ENCODE assay signal across 8 cellular contexts in the genomic region with DNA sequence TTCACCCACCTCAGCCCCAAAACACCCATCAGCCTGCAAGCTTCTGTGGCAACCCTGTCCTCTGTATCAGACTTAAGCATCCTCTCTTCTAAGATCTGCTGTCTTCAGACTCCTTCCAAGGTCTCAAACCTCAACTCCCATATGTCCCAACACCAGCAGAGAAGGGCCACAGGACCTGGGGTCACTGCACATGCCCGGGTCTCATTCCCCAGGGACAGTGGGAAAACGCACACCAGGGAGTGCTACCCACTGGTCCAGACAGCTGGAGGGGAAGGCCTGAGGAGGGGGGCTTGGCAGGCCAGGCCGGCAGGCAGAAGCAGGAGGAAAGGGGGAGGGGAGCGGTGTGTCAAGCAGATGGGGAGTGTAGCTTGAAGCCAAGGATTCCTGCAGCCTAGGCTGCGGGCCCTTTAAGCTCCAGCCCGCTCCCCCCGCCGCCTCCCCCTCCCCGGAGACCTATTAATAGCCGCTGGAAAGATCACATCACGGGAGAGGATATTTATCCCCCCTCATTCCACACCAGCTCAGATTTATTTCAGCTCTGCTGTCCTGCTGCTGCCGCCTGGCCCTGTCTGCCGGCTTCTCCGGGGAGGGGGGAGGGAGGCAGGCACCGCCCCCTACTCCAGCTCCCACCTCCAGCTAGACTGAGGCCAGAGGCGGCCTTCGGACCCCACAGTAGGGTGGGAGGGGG. TPM values are rescaled to one million over a fixed set of nuclear protein-coding genes. Genes with fewer than 3 reads are reported as not detected.
DNase-seq lines count a peak whose midpoint lies in the region; ATAC-seq and TF ChIP-seq lines count a peak whose summit lies in the region.

No MANE protein-coding gene starts in this region.

- no peak overlapping the region for H3K4me3 Mint-ChIP-seq in activated CD4-positive, alpha-beta memory T cell treated with anti-CD3 and anti-CD28 coated beads for 36 hours
- H3K4me3 Mint-ChIP-seq in activated CD4-positive, alpha-beta memory T cell treated with anti-CD3 and anti-CD28 coated beads, Interleukin-2, amount 10 ng/mL, durations not matched to agents 7 days and 5 days, result no peak overlapping the region

- intact Hi-C loops in activated CD4-positive, alpha-beta memory T cell treated with anti-CD3 and anti-CD28 coated beads for 36 hours (cut with micrococcal nuclease), result no loop called here
- intact Hi-C loops in mucosa of descending colon (cut with DNase I, micrococcal nuclease), result no loop called here

- peak overlapping the region; percentile 33 for H3K4me3 ChIP-seq in epithelial cell of esophagus (ENCODE audit: low read length)
- H3K4me3 ChIP-seq in mucosa of descending colon, result no peak overlapping the region

- CTCF ChIA-PET in activated CD4-positive, alpha-beta memory T cell treated with anti-CD3 and anti-CD28 coated beads for 36 hours (lab: Charles Lee), result interaction anchor here (1.0 to 15.0 kb wide), 5 partner anchors 14 to 219 kb away, joined by 3 to 311 read pairs (median 6); partner anchors contain the start of genes BCL9L and UPK2
- CTCF ChIA-PET in activated CD4-positive, alpha-beta memory T cell treated with anti-CD3 and anti-CD28 coated beads, Interleukin-2, amount 10 ng/mL, durations not matched to agents 7 days and 5 days (lab: Charles Lee), result interaction anchor here (0.8 to 9.8 kb wide), 5 partner anchors 17 to 219 kb away, joined by 3 to 270 read pairs (median 3); partner anchors contain the start of gene BCL9L

- TF ChIP-seq CTCF in epithelial cell of esophagus (IDR thresholded peaks at IDR 0.05; ENCODE audit: insufficient read depth, low read depth, low read length, missing control alignments) (no peak), mucosa of descending colon (IDR thresholded peaks at IDR 0.05) (no peak)

- ATAC-seq in mucosa of descending colon (no peak), GM21576 (IDR thresholded peaks at IDR 0.05; ENCODE audit: unreplicated experiment) (no peak), GM21526 (IDR thresholded peaks at IDR 0.05; ENCODE audit: low FRiP score, unreplicated experiment) (no peak)

- POLR2A ChIA-PET in activated CD4-positive, alpha-beta memory T cell treated with anti-CD3 and anti-CD28 coated beads for 36 hours (lab: Charles Lee), result interaction anchor here (0.9 to 6.4 kb wide), 4 partner anchors 15 to 119 kb away, joined by 3 to 43 read pairs (median 20); partner anchors contain the start of gene DDX6
- POLR2A ChIA-PET in activated CD4-positive, alpha-beta memory T cell treated with anti-CD3 and anti-CD28 coated beads, Interleukin-2, amount 10 ng/mL, durations not matched to agents 7 days and 5 days (lab: Charles Lee), result interaction anchor here (1.0 to 1.3 kb wide), 2 partner anchors 118 to 186 kb away, joined by 3 to 8 read pairs; partner anchors contain the start of gene DDX6

- no peaks in the 10 kb centered on the region for H3K9me3 Mint-ChIP-seq in activated CD4-positive, alpha-beta memory T cell treated with anti-CD3 and anti-CD28 coated beads for 36 hours
- H3K9me3 Mint-ChIP-seq in activated CD4-positive, alpha-beta memory T cell treated with anti-CD3 and anti-CD28 coated beads, Interleukin-2, amount 10 ng/mL, durations not matched to agents 7 days and 5 days, result no peaks in the 10 kb centered on the region

- peaks cover 60% of the 10 kb centered on the region for H3K4me1 Mint-ChIP-seq in activated CD4-positive, alpha-beta memory T cell treated with anti-CD3 and anti-CD28 coated beads for 36 hours (ENCODE audit: low read depth)
- peaks cover 50% of the 10 kb centered on the region for H3K4me1 Mint-ChIP-seq in activated CD4-positive, alpha-beta memory T cell treated with anti-CD3 and anti-CD28 coated beads, Interleukin-2, amount 10 ng/mL, durations not matched to agents 7 days and 5 days

- peaks cover 57% of the 10 kb centered on the region for H3K4me1 ChIP-seq in mucosa of descending colon (ENCODE audit: low read depth)

- no peak for DNase-seq in activated CD4-positive, alpha-beta memory T cell treated with anti-CD3 and anti-CD28 coated beads for 36 hours
- no peak for DNase-seq in activated CD4-positive, alpha-beta memory T cell treated with anti-CD3 and anti-CD28 coated beads, Interleukin-2, amount 10 ng/mL, durations not matched to agents 7 days and 5 days
- peak; percentile 73 for DNase-seq in SK-MEL-5 (ENCODE audit: low read depth, low spot score)
- peak; percentile 33 for DNase-seq in epithelial cell of esophagus (ENCODE audit: low read depth)
- DNase-seq in mucosa of descending colon, result peak; percentile 65 to 73 (median 66)
- DNase-seq in ureter (ENCODE audit: low spot score), result peak; percentile 87

- in situ Hi-C loops in SK-MEL-5 (cut with HindIII; ENCODE audit: low pct_unique_long_range_greater_than_20kb, low sequenced_read_pairs), result no loop called here

- H3K36me3 Mint-ChIP-seq in activated CD4-positive, alpha-beta memory T cell treated with anti-CD3 and anti-CD28 coated beads for 36 hours, result peaks cover 13% of the 10 kb centered on the region
- peaks cover 23% of the 10 kb centered on the region for H3K36me3 Mint-ChIP-seq in activated CD4-positive, alpha-beta memory T cell treated with anti-CD3 and anti-CD28 coated beads, Interleukin-2, amount 10 ng/mL, durations not matched to agents 7 days and 5 days (ENCODE audit: low read depth)

- H3K27me3 Mint-ChIP-seq in activated CD4-positive, alpha-beta memory T cell treated with anti-CD3 and anti-CD28 coated beads for 36 hours, result no peaks in the 10 kb centered on the region
- no peaks in the 10 kb centered on the region for H3K27me3 Mint-ChIP-seq in activated CD4-positive, alpha-beta memory T cell treated with anti-CD3 and anti-CD28 coated beads, Interleukin-2, amount 10 ng/mL, durations not matched to agents 7 days and 5 days

- no peaks in the 10 kb centered on the region for H3K36me3 ChIP-seq in mucosa of descending colon (ENCODE audit: low read depth)

- H3K27ac Mint-ChIP-seq in activated CD4-positive, alpha-beta memory T cell treated with anti-CD3 and anti-CD28 coated beads for 36 hours, result peak overlapping the region; percentile 56
- H3K27ac Mint-ChIP-seq in activated CD4-positive, alpha-beta memory T cell treated with anti-CD3 and anti-CD28 coated beads, Interleukin-2, amount 10 ng/mL, durations not matched to agents 7 days and 5 days, result no peak overlapping the region

- H3K9me3 ChIP-seq in mucosa of descending colon, result no peaks in the 10 kb centered on the region

RNA-seq across cellular contexts. Expression of gene BCL9L, which starts 16.7 kb away (rescaled TPM):
- total RNA-seq in activated CD4-positive, alpha-beta memory T cell treated with anti-CD3 and anti-CD28 coated beads for 36 hours, result 10 to 100 TPM; 28.2 to 31.8 TPM
- 10 to 100 TPM; 56.8 to 62.5 TPM for total RNA-seq in activated CD4-positive, alpha-beta memory T cell treated with anti-CD3 and anti-CD28 coated beads, Interleukin-2, amount 10 ng/mL, durations not matched to agents 7 days and 5 days
- total RNA-seq in SK-MEL-5 (2014; rRNA removed; shearing (Covaris generic)), result 2.9 and 6.0 TPM in 2 replicates
- polyA plus RNA-seq in SK-MEL-5 (2015; cell fraction: cytosol; rRNA removed), result 12.2 and 20.7 TPM in 2 replicates
- 8.3 and 9.3 TPM in 2 replicates for polyA plus RNA-seq in SK-MEL-5 (2015; cell fraction: nucleus; rRNA removed)
- 10 to 100 TPM; 28.6 to 70.1 (median 41.7) TPM for total RNA-seq in mucosa of descending colon
- total RNA-seq in ureter, result 87.8 TPM

RNA-seq across cellular contexts. Expression of gene CXCR5, which starts 25.4 kb away (rescaled TPM):
- 10 to 100 TPM; 28.0 to 28.3 TPM for total RNA-seq in activated CD4-positive, alpha-beta memory T cell treated with anti-CD3 and anti-CD28 coated beads for 36 hours
- total RNA-seq in activated CD4-positive, alpha-beta memory T cell treated with anti-CD3 and anti-CD28 coated beads, Interleukin-2, amount 10 ng/mL, durations not matched to agents 7 days and 5 days, result under 1 TPM; 0.83 to 0.86 TPM
- not detected in 2 replicates for total RNA-seq in SK-MEL-5 (2014; rRNA removed; shearing (Covaris generic))
- polyA plus RNA-seq in SK-MEL-5 (2015; cell fraction: cytosol; rRNA removed), result not detected in 2 replicates
- polyA plus RNA-seq in SK-MEL-5 (2015; cell fraction: nucleus; rRNA removed), result not detected in 2 replicates
- under 1 TPM in 2 of 3 donors, not detected in 1; 0.12 to 0.23 TPM for total RNA-seq in mucosa of descending colon
- not detected for total RNA-seq in ureter

RNA-seq across cellular contexts. Expression of gene UPK2, which starts 47.0 kb away (rescaled TPM):
- not detected for total RNA-seq in activated CD4-positive, alpha-beta memory T cell treated with anti-CD3 and anti-CD28 coated beads for 36 hours
- not detected for total RNA-seq in activated CD4-positive, alpha-beta memory T cell treated with anti-CD3 and anti-CD28 coated beads, Interleukin-2, amount 10 ng/mL, durations not matched to agents 7 days and 5 days
- total RNA-seq in SK-MEL-5 (2014; rRNA removed; shearing (Covaris generic)), result not detected in 2 replicates
- polyA plus RNA-seq in SK-MEL-5 (2015; cell fraction: cytosol; rRNA removed), result not detected in 2 replicates
- polyA plus RNA-seq in SK-MEL-5 (2015; cell fraction: nucleus; rRNA removed), result not detected in 2 replicates
- total RNA-seq in mucosa of descending colon (not detected), ureter (240 TPM)

Comparison
In these comparisons a context has a peak if more than half of its experiments do, and no peak if none do; other contexts are left out.
1. RNA of gene CXCR5, which starts 25.4 kb away (total RNA-seq): 28.0 to 28.3 TPM in activated CD4-positive, alpha-beta memory T cell treated with anti-CD3 and anti-CD28 coated beads for 36 hours; 0.83 to 0.86 TPM in activated CD4-positive, alpha-beta memory T cell treated with anti-CD3 and anti-CD28 coated beads, Interleukin-2, amount 10 ng/mL, durations not matched to agents 7 days and 5 days, 0.12 to 0.23 TPM in mucosa of descending colon, not detected in SK-MEL-5 and not detected in ureter (single experiment); every median in the first group is over 10 times any median in the second.
2. DNase-seq: peak in SK-MEL-5 (single experiment), epithelial cell of esophagus (single experiment), mucosa of descending colon (3 of 3) and ureter (single experiment); none in activated CD4-positive, alpha-beta memory T cell treated with anti-CD3 and anti-CD28 coated beads for 36 hours (single experiment) and activated CD4-positive, alpha-beta memory T cell treated with anti-CD3 and anti-CD28 coated beads, Interleukin-2, amount 10 ng/mL, durations not matched to agents 7 days and 5 days (single experiment).
3. RNA of gene UPK2, which starts 47.0 kb away (total RNA-seq): 240 TPM in ureter (single experiment); not detected in activated CD4-positive, alpha-beta memory T cell treated with anti-CD3 and anti-CD28 coated beads for 36 hours, not detected in activated CD4-positive, alpha-beta memory T cell treated with anti-CD3 and anti-CD28 coated beads, Interleukin-2, amount 10 ng/mL, durations not matched to agents 7 days and 5 days, not detected in SK-MEL-5 and not detected in mucosa of descending colon; every median in the first group is over 100 times any median in the second.